In the genomic region with DNA sequence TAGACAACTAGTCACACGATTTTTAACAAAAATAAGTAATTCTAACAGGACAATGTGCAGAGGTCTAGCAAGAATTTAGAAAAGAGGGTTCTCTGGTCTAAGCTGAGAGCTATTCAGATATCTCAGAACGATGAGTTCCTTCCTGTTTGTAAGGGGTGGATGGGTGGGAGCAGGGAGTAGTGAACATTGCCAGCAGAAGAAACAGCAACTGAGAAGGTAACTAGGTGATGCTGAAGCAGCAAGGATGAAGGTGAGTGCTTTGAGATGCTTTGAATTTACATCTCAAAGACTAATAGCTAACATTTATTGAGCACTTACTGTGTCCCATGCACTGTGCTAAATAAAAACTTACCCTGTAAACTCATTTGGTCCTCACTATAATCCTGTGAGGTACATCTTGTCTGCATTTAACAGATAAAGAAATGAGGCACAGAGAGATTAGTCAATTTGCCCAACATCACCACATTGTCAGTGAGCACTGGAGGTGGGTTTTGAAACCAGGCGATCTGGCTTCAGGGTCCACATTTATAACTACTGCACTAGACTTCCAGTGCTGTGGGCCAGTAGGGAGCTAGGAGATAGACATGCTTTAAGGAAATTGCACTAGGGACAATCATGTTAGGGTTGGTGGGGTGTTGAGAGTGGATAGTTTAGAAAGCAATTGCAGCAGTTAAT, we compare ENCODE assay signal across 9 cellular contexts. TPM values are rescaled to one million over a fixed set of nuclear protein-coding genes. Genes with fewer than 3 reads are reported as not detected.
A peak's percentile ranks its signal among the peaks of the same experiment; 100 is the strongest.
DNase-seq lines count a peak whose midpoint lies in the region; ATAC-seq and TF ChIP-seq lines count a peak whose summit lies in the region.
"Had no signal": no experiment of that assay in that cellular context is flagged by ENCODE, and none has a peak within 500 bp of the region (broad histone marks: within the 10 kb centered on the region; RNA-seq: fewer than 3 reads in every experiment).

No MANE protein-coding gene starts in this region.

- peaks cover 15% of the 10 kb centered on the region for H3K36me3 Mint-ChIP-seq in type B pancreatic cell

- H3K27ac Mint-ChIP-seq in type B pancreatic cell: peak overlapping the region; percentile 60

- in situ Hi-C loops in Panc1 (cut with HindIII; ENCODE audit: low pct_unique_long_range_greater_than_20kb, low sequenced_read_pairs): no loop called here

- POLR2A ChIA-PET in Panc1 (lab: Charles Lee): interaction anchor here (0.8 to 1.3 kb wide), 2 partner anchors 9 to 12 kb away, joined by 4 to 9 read pairs; no protein-coding TSS in a partner anchor

- H3K27me3 Mint-ChIP-seq in type B pancreatic cell: peaks cover 20% of the 10 kb centered on the region

- H3K4me3 ChIP-seq in Panc1 (ENCODE audit: low read depth in 2 of 2, low read length in 2 of 2): no peak overlapping the region

- peaks cover 34% of the 10 kb centered on the region for H3K4me1 ChIP-seq in Panc1 (ENCODE audit: control insufficient read depth, insufficient read depth, low read length)

- peak; percentile 2 for ATAC-seq in left ventricle myocardium superior
- peak; percentile 46 for ATAC-seq in Panc1
- no peak for ATAC-seq in HG02973 (IDR thresholded peaks at IDR 0.05; ENCODE audit: unreplicated experiment)
- no peak for ATAC-seq in GM18502 (IDR thresholded peaks at IDR 0.05; ENCODE audit: poor library complexity, unreplicated experiment)
- ATAC-seq in GM21737 (IDR thresholded peaks at IDR 0.05; ENCODE audit: unreplicated experiment): no peak

- no peaks in the 10 kb centered on the region for H3K27me3 ChIP-seq in Panc1 (ENCODE audit: control insufficient read depth, insufficient read depth, low read length)

- peaks cover 24% of the 10 kb centered on the region for H3K36me3 ChIP-seq in Panc1 (ENCODE audit: control insufficient read depth, insufficient read depth, low read length)

- H3K27ac ChIP-seq in Panc1 (ENCODE audit: low read length) (no peak overlapping the region), epithelial cell of prostate (peak overlapping the region; percentile 21)

- DNase-seq in left ventricle myocardium superior: no peak
- no peak for DNase-seq in cardiac septum (ENCODE audit: low spot score)
- no peak for DNase-seq in Panc1 (ENCODE audit: low read depth, low spot score)
- no peak for DNase-seq in epithelial cell of prostate (ENCODE audit: low read depth, low spot score)
- no peak for DNase-seq in type B pancreatic cell (ENCODE audit: extremely low spot score, unreplicated experiment)

- TF ChIP-seq CTCF in Panc1 (IDR thresholded peaks at IDR 0.05) (no peak), type B pancreatic cell (conservative IDR thresholded peaks at IDR 0.05) (no peak)

- CTCF ChIA-PET in Panc1 (lab: Charles Lee): interaction anchor here (0.5 to 2.8 kb wide), 16 partner anchors 10 to 785 kb away, joined by 3 to 20 read pairs (median 5); a partner anchor contains a TSS

- H3K4me3 Mint-ChIP-seq in type B pancreatic cell: no peak overlapping the region

- BruUV-seq in Panc1 (replicated peaks; lab: Mats Ljungman, UMichigan): no TSS peak

- H3K9me3 Mint-ChIP-seq in type B pancreatic cell: no peaks in the 10 kb centered on the region

- H3K9me3 ChIP-seq in Panc1 (ENCODE audit: control insufficient read depth, insufficient read depth, low read depth, low read length): no peaks in the 10 kb centered on the region

- intact Hi-C loops in left ventricle myocardium superior (cut with micrococcal nuclease) (loop anchor here (5.0 kb wide), 2 partner anchors 52 to 97 kb away; no protein-coding TSS in a partner anchor), cardiac septum (cut with DNase I) (loop anchor here (1.0 kb wide), 1 partner anchor 51 kb away; no protein-coding TSS in a partner anchor), Panc1 (cut with micrococcal nuclease; ENCODE audit: unreplicated experiment) (loop anchor here (2.0 to 5.0 kb wide), 2 partner anchors 51 to 97 kb away; no protein-coding TSS in a partner anchor)

- no peaks in the 10 kb centered on the region for H3K4me1 Mint-ChIP-seq in type B pancreatic cell (ENCODE audit: unreplicated experiment)

RNA-seq across cellular contexts. Expression of a gene that starts 15.7 kb away (rescaled TPM):
- total RNA-seq in left ventricle myocardium superior (73.8 TPM), cardiac septum (88.7 TPM), Panc1 (2021; ENCODE audit: unreplicated experiment) (209 TPM), type B pancreatic cell (ENCODE audit: low replicate concordance) (212 and 241 TPM in 2 replicates)
- polyA plus RNA-seq in Panc1 (2012; ENCODE audit: insufficient read length): 161 TPM

RNA-seq across cellular contexts. Expression of a gene that starts 25.3 kb away (rescaled TPM):
- total RNA-seq in left ventricle myocardium superior: 1.8 TPM
- 1.6 TPM for total RNA-seq in cardiac septum
- total RNA-seq in Panc1 (2021; ENCODE audit: unreplicated experiment): 0.08 TPM
- not detected for polyA plus RNA-seq in Panc1 (2012; ENCODE audit: insufficient read length)
- 0.52 and 2.5 TPM in 2 replicates for total RNA-seq in type B pancreatic cell (ENCODE audit: low replicate concordance)
- total RNA-seq: M059J had no signal

RNA-seq across cellular contexts. Expression of a gene that starts 31.2 kb away (rescaled TPM):
- total RNA-seq in left ventricle myocardium superior: 20.0 TPM
- total RNA-seq in cardiac septum: 13.7 TPM
- total RNA-seq in Panc1 (2021; ENCODE audit: unreplicated experiment): 2.8 TPM
- polyA plus RNA-seq in Panc1 (2012; ENCODE audit: insufficient read length): 1.3 TPM
- total RNA-seq in type B pancreatic cell (ENCODE audit: low replicate concordance): 1.5 and 2.0 TPM in 2 replicates

RNA-seq across cellular contexts. Expression of a gene that starts 43.3 kb away (rescaled TPM):
- 10.6 TPM for total RNA-seq in left ventricle myocardium superior
- 7.9 TPM for total RNA-seq in cardiac septum
- 0.44 TPM for total RNA-seq in Panc1 (2021; ENCODE audit: unreplicated experiment)
- polyA plus RNA-seq in Panc1 (2012; ENCODE audit: insufficient read length): not detected
- 0.43 and 0.80 TPM in 2 replicates for total RNA-seq in type B pancreatic cell (ENCODE audit: low replicate concordance)

Comparison
In these comparisons a context has a peak if more than half of its experiments do, and no peak if none do; other contexts are left out.
1. ATAC-seq: peak in left ventricle myocardium superior (single experiment) and Panc1 (single experiment); none in HG02973 (single experiment), GM18502 (single experiment) and GM21737 (single experiment).